Comparison of ENCODE assay signal across 9 cellular contexts in the genomic region with DNA sequence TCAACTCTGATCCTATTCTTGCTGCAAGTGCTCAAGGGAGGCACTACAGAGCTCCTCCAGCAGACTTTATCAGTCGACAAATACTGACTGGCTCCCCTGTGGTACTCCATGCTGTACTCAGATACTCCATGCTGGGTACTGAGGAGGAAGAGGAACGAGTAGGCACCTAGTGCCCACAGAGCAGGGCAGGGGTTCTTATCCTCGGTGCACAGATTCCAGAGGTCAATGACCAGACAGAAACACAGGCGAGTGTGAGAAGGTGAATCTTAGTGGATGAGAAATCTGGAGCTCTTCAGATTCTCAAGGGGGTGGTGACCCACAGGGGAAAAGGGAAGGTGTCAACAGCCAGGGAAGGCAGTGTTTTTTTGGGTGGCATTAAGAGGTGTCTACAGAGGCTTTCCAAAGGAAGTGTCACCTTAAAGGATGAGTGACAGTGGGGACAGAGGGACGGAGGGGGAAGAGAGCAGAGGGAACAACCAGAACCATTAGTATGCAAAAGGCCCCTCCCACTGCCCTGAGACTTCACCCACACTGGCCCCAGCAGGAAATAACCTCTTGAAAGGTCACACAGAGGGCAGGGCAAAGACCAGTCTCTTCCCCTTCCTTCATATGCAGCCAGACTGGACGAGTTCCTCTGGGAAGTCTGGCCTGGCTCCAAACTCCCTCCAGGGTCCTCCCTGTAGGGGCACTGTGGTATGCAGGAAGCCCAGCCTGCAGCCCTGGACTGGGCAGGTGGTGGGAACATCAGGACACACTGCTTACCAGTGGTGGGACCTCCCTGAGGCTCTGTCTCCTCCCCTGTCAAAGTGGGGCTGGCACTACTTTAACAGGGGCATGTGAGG. TPM values are rescaled to one million over a fixed set of nuclear protein-coding genes. Genes with fewer than 3 reads are reported as not detected.
DNase-seq lines count a peak whose midpoint lies in the region; ATAC-seq, FAIRE-seq and TF ChIP-seq lines count a peak whose summit lies in the region.
"Had no signal": no experiment of that assay in that cellular context is flagged by ENCODE, and none has a peak within 500 bp of the region (broad histone marks: within the 10 kb centered on the region; RNA-seq: fewer than 3 reads in every experiment).

No MANE protein-coding gene starts in this region.

- no peaks in the 10 kb centered on the region for H3K27me3 Mint-ChIP-seq in activated CD4-positive, alpha-beta memory T cell treated with anti-CD3 and anti-CD28 coated beads for 36 hours

- H3K4me3 ChIP-seq in HepG2 (replicated peaks in 1 of 3; ENCODE audit: insufficient read depth in 1 of 3, low read depth in 2 of 3, low read length in 3 of 3) (peak overlapping the region in 1 of 3 experiments; percentile 39; a peak in 1 of 6 replicates), PC-3 (ENCODE audit: low read length) (no peak overlapping the region)

- intact Hi-C loops in activated CD4-positive, alpha-beta memory T cell treated with anti-CD3 and anti-CD28 coated beads for 36 hours (cut with micrococcal nuclease), result loop anchor here (1.0 to 10.0 kb wide), 3 partner anchors 10 to 216 kb away; a partner anchor contains a TSS
- intact Hi-C loops in HepG2 (cut with micrococcal nuclease; ENCODE audit: unreplicated experiment), result no loop called here
- intact Hi-C loops in PC-3 (cut with micrococcal nuclease), result no loop called here

- in situ Hi-C loops in HepG2 (cut with HindIII; ENCODE audit: extremely low pct_ligation_motif_present, low pct_unique_long_range_greater_than_20kb), result no loop called here

- H3K4me1 ChIP-seq in HepG2 (ENCODE audit: insufficient read depth, low read length), result peaks cover 83% of the 10 kb centered on the region
- peaks cover 44% of the 10 kb centered on the region for H3K4me1 ChIP-seq in PC-3 (ENCODE audit: insufficient read depth, low read length)

- ATAC-seq in HG03039 (IDR thresholded peaks at IDR 0.05; ENCODE audit: unreplicated experiment) (peak; percentile 41), HepG2 (peak; percentile 61), PC-3 (no peak), HG03565 (IDR thresholded peaks at IDR 0.05; ENCODE audit: unreplicated experiment) (no peak)

- H3K27me3 ChIP-seq in HepG2 (ENCODE audit: control insufficient read depth in 1 of 2, insufficient read depth in 2 of 2, low read length in 2 of 2) (no peaks in the 10 kb centered on the region), PC-3 (ENCODE audit: low read length) (no peaks in the 10 kb centered on the region)

- H2AFZ ChIP-seq in HepG2 (ENCODE audit: low read length), result no peak overlapping the region
- no peak overlapping the region for H2AFZ ChIP-seq in PC-3 (ENCODE audit: low read length)

- peak overlapping the region; percentile 45 for H3K27ac ChIP-seq in HepG2 (ENCODE audit: extremely low read length, insufficient read depth, low read length)
- H3K27ac ChIP-seq in PC-3 (ENCODE audit: low read length), result no peak overlapping the region

- peak overlapping the region; percentile 28 for H3K4me3 Mint-ChIP-seq in activated CD4-positive, alpha-beta memory T cell treated with anti-CD3 and anti-CD28 coated beads for 36 hours

- H3K36me3 ChIP-seq in HepG2 (replicated peaks in 1 of 2; ENCODE audit: control insufficient read depth in 1 of 2, insufficient read depth in 2 of 2, low read length in 2 of 2), result peaks cover 0 to 8% of the 10 kb centered on the region in 2 experiments; a peak in 2 of 5 replicates
- peaks cover 19% of the 10 kb centered on the region for H3K36me3 ChIP-seq in PC-3 (ENCODE audit: low read depth, low read length)

- TF ChIP-seq EP300 in HepG2 (IDR thresholded peaks at IDR 0.05; ENCODE audit: low read depth in 2 of 2, low read length in 2 of 2) (peak in 1 of 2 experiments; percentile 77; a peak in 2 of 4 replicates), HepG2 (CRISPR knock-in tag; IDR thresholded peaks at IDR 0.05; ENCODE audit: borderline replicate concordance) (0 out of 2 replicates have a peak, but pooled peaks have one; percentile 21)

- BruUV-seq in HepG2 (replicated peaks; lab: Mats Ljungman, UMichigan) (no TSS peak), PC-3 (replicated peaks; lab: Mats Ljungman, UMichigan) (no TSS peak)

- H3K36me3 Mint-ChIP-seq in activated CD4-positive, alpha-beta memory T cell treated with anti-CD3 and anti-CD28 coated beads for 36 hours, result peaks cover 9% of the 10 kb centered on the region

- H3K9me2 ChIP-seq in PC-3 (replicated peaks; ENCODE audit: low read length), result no peaks in the 10 kb centered on the region

- peak overlapping the region; percentile 2; the same call in 1 of the 2 replicates for H3K9ac ChIP-seq in HepG2 (ENCODE audit: insufficient read depth, low read depth, low read length)
- no peak overlapping the region for H3K9ac ChIP-seq in PC-3 (ENCODE audit: low read length)

- no peak for TF ChIP-seq POLR2A in GM12891 (IDR thresholded peaks at IDR 0.05; ENCODE audit: low read depth, low read length)
- TF ChIP-seq POLR2A in HepG2 (IDR thresholded peaks at IDR 0.05; ENCODE audit: insufficient read depth in 1 of 2, low read depth in 2 of 2, low read length in 2 of 2), result no peak
- TF ChIP-seq POLR2A in H54 (IDR thresholded peaks at IDR 0.05; ENCODE audit: low read depth, low read length), result no peak

- no peak for TF ChIP-seq RAD21 in HepG2 (CRISPR knock-in tag; IDR thresholded peaks at IDR 0.05)

- H3K9me3 ChIP-seq in HepG2 (ENCODE audit: low read length) (no peaks in the 10 kb centered on the region), PC-3 (ENCODE audit: low read length) (no peaks in the 10 kb centered on the region)

- POLR2A ChIA-PET in activated CD4-positive, alpha-beta memory T cell treated with anti-CD3 and anti-CD28 coated beads for 36 hours (lab: Charles Lee), result interaction anchor here (1.4 to 3.1 kb wide), 5 partner anchors 7 to 36 kb away, joined by 3 to 29 read pairs (median 13); a partner anchor contains a TSS
- POLR2A ChIA-PET in HepG2 (lab: Yijun Ruan, JAX) (interaction anchor here (1.6 to 3.0 kb wide), 3 partner anchors 13 to 26 kb away, joined by 6 to 34 read pairs (median 14); a partner anchor contains a TSS), PC-3 (lab: Charles Lee; ENCODE audit: unreplicated experiment) (no interaction called here)

- peak; percentile 55 for FAIRE-seq in GM12891 (lab: Jason Lieb, UNC)
- FAIRE-seq in HepG2 (lab: Jason Lieb, UNC), result peak; percentile 89
- FAIRE-seq in H54 (lab: Jason Lieb, UNC), result no peak
- FAIRE-seq: endometrium had no signal

- CTCF ChIA-PET in activated CD4-positive, alpha-beta memory T cell treated with anti-CD3 and anti-CD28 coated beads for 36 hours (lab: Charles Lee), result interaction anchor here (1.1 to 2.7 kb wide), 2 partner anchors 10 to 31 kb away, joined by 3 to 9 read pairs; a partner anchor contains a TSS
- CTCF ChIA-PET in HepG2 (lab: Yijun Ruan, JAX; ENCODE audit: low intra/inter-chr PET ratio, low total read pairs) (no interaction called here), PC-3 (lab: Charles Lee) (no interaction called here)

- DNase-seq in GM12891 (ENCODE audit: insufficient read length, low spot score), result no peak
- peak; percentile 44 for DNase-seq in activated CD4-positive, alpha-beta memory T cell treated with anti-CD3 and anti-CD28 coated beads for 36 hours
- peak; percentile 72 for DNase-seq in HepG2 (ENCODE audit: low spot score)
- no peak for DNase-seq in PC-3
- no peak for DNase-seq in effector CD8-positive, alpha-beta T cell (lab: John Stamatoyannopoulos, UW)
- DNase-seq in H54 (ENCODE audit: insufficient read length, low spot score), result no peak

- H4K20me1 ChIP-seq in HepG2 (ENCODE audit: insufficient read depth, low read length) (peaks cover 58% of the 10 kb centered on the region), PC-3 (ENCODE audit: low read length) (peaks cover 89% of the 10 kb centered on the region)

- H3K4me2 ChIP-seq in HepG2 (ENCODE audit: low read depth, low read length) (peak overlapping the region; percentile 57), PC-3 (ENCODE audit: low read length) (no peak overlapping the region)

- TF ChIP-seq CTCF in HepG2 (CRISPR knock-in tag; IDR thresholded peaks at IDR 0.05) (peak; percentile 59), PC-3 (conservative IDR thresholded peaks at IDR 0.05; ENCODE audit: low read depth, low read length) (no peak)

- H3K79me2 ChIP-seq in HepG2 (ENCODE audit: insufficient read depth, low read length) (peaks cover 89% of the 10 kb centered on the region), PC-3 (ENCODE audit: low read length) (peaks cover 98% of the 10 kb centered on the region)

- WGBS in HepG2 (ENCODE audit: low lambda C conversion rate), result 19% methylated on average over 5 of the region's 6 CpGs

- H3K9me3 Mint-ChIP-seq in activated CD4-positive, alpha-beta memory T cell treated with anti-CD3 and anti-CD28 coated beads for 36 hours, result no peaks in the 10 kb centered on the region

- peaks cover 83% of the 10 kb centered on the region for H3K4me1 Mint-ChIP-seq in activated CD4-positive, alpha-beta memory T cell treated with anti-CD3 and anti-CD28 coated beads for 36 hours (ENCODE audit: low read depth)

- peak overlapping the region; percentile 95 for H3K27ac Mint-ChIP-seq in activated CD4-positive, alpha-beta memory T cell treated with anti-CD3 and anti-CD28 coated beads for 36 hours

- no peaks in the 10 kb centered on the region for H3F3A ChIP-seq in PC-3 (ENCODE audit: low read length, unreplicated experiment)

RNA-seq across cellular contexts. Expression of a gene that starts 27.5 kb away (rescaled TPM):
- polyA plus RNA-seq in GM12891 (2012; ENCODE audit: low read depth, missing spikeins), result 55.8 TPM
- 10 to 100 TPM; 44.3 to 49.9 TPM for total RNA-seq in activated CD4-positive, alpha-beta memory T cell treated with anti-CD3 and anti-CD28 coated beads for 36 hours
- total RNA-seq in HepG2 (2016; rRNA removed; fragmentation: Illumina TruSeq; extraction: Trizol), result 49.5 and 55.2 TPM in 2 replicates
- 28.7 and 32.4 TPM in 2 replicates for total RNA-seq in HepG2 (2016; cell fraction: cytosol; rRNA removed; fragmentation: Illumina TruSeq; extraction: Trizol; ENCODE audit: low read depth)
- total RNA-seq in HepG2 (2016; cell fraction: insoluble cytoplasmic fraction; rRNA removed; fragmentation: Illumina TruSeq; extraction: Trizol), result 52.2 and 56.9 TPM in 2 replicates
- 27.1 and 29.7 TPM in 2 replicates for total RNA-seq in HepG2 (2016; cell fraction: membrane; rRNA removed; fragmentation: Illumina TruSeq; extraction: Trizol)
- 28.6 and 32.0 TPM in 2 replicates for total RNA-seq in HepG2 (2016; cell fraction: nucleus; rRNA removed; fragmentation: Illumina TruSeq; extraction: Trizol)
- 28.9 and 30.1 TPM in 2 replicates for polyA plus RNA-seq in HepG2 (2011; rRNA removed)
- 32.7 and 35.6 TPM in 2 replicates for polyA plus RNA-seq in HepG2 (2011; cell fraction: cytosol; rRNA removed)
- 40.0 and 40.6 TPM in 2 replicates for polyA plus RNA-seq in HepG2 (2011; cell fraction: nucleus; rRNA removed)
- 26.3 and 31.7 TPM in 2 replicates for polyA plus RNA-seq in HepG2 (2012)
- 14.7 and 15.4 TPM in 2 replicates for polyA plus RNA-seq in HepG2 (2016; cell fraction: cytosol; fragmentation: Illumina TruSeq; extraction: Trizol; ENCODE audit: low read depth)
- polyA plus RNA-seq in HepG2 (2016; cell fraction: insoluble cytoplasmic fraction; fragmentation: Illumina TruSeq; extraction: Trizol; ENCODE audit: low read depth), result 73.4 and 79.9 TPM in 2 replicates
- 18.7 and 18.8 TPM in 2 replicates for polyA plus RNA-seq in HepG2 (2016; cell fraction: membrane; fragmentation: Illumina TruSeq; extraction: Trizol; ENCODE audit: low read depth)
- 55.2 TPM in 2 replicates for polyA plus RNA-seq in HepG2 (2016; cell fraction: nucleus; fragmentation: Illumina TruSeq; extraction: Trizol; ENCODE audit: insufficient read depth, low read depth)
- polyA minus RNA-seq in HepG2 (2011; rRNA and poly(A)+ RNA removed; ENCODE audit: low replicate concordance), result 53.2 and 59.2 TPM in 2 replicates
- polyA minus RNA-seq in HepG2 (2011; cell fraction: cytosol; rRNA and poly(A)+ RNA removed), result 9.3 and 12.2 TPM in 2 replicates
- 41.3 and 55.9 TPM in 2 replicates for polyA minus RNA-seq in HepG2 (2011; cell fraction: nucleus; rRNA and poly(A)+ RNA removed)
- total RNA-seq in PC-3 (2014; rRNA removed), result 44.2 and 67.8 TPM in 2 replicates

RNA-seq across cellular contexts. Expression of a gene that starts 30.4 kb away (rescaled TPM):
- polyA plus RNA-seq in GM12891 (2012; ENCODE audit: low read depth, missing spikeins), result 53.4 TPM
- 100 to 1,000 TPM; 114 to 117 TPM for total RNA-seq in activated CD4-positive, alpha-beta memory T cell treated with anti-CD3 and anti-CD28 coated beads for 36 hours
- total RNA-seq in HepG2 (2016; rRNA removed; fragmentation: Illumina TruSeq; extraction: Trizol) (6.0 and 9.7 TPM in 2 replicates), PC-3 (2014; rRNA removed) (50.7 and 77.2 TPM in 2 replicates)
- total RNA-seq in HepG2 (2016; cell fraction: cytosol; rRNA removed; fragmentation: Illumina TruSeq; extraction: Trizol; ENCODE audit: low read depth), result 1.8 and 2.7 TPM in 2 replicates
- 6.0 and 8.3 TPM in 2 replicates for total RNA-seq in HepG2 (2016; cell fraction: insoluble cytoplasmic fraction; rRNA removed; fragmentation: Illumina TruSeq; extraction: Trizol)
- 4.1 and 4.3 TPM in 2 replicates for total RNA-seq in HepG2 (2016; cell fraction: membrane; rRNA removed; fragmentation: Illumina TruSeq; extraction: Trizol)
- 14.8 and 19.9 TPM in 2 replicates for total RNA-seq in HepG2 (2016; cell fraction: nucleus; rRNA removed; fragmentation: Illumina TruSeq; extraction: Trizol)
- polyA plus RNA-seq in HepG2 (2011; rRNA removed), result 12.4 and 15.8 TPM in 2 replicates
- polyA plus RNA-seq in HepG2 (2011; cell fraction: cytosol; rRNA removed), result 3.6 and 4.9 TPM in 2 replicates
- polyA plus RNA-seq in HepG2 (2011; cell fraction: nucleus; rRNA removed), result 222 and 246 TPM in 2 replicates
- 7.9 and 16.7 TPM in 2 replicates for polyA plus RNA-seq in HepG2 (2012)
- 0.67 and 0.80 TPM in 2 replicates for polyA plus RNA-seq in HepG2 (2016; cell fraction: cytosol; fragmentation: Illumina TruSeq; extraction: Trizol; ENCODE audit: low read depth)
- 6.4 and 7.7 TPM in 2 replicates for polyA plus RNA-seq in HepG2 (2016; cell fraction: insoluble cytoplasmic fraction; fragmentation: Illumina TruSeq; extraction: Trizol; ENCODE audit: low read depth)
- 1.5 and 1.8 TPM in 2 replicates for polyA plus RNA-seq in HepG2 (2016; cell fraction: membrane; fragmentation: Illumina TruSeq; extraction: Trizol; ENCODE audit: low read depth)
- polyA plus RNA-seq in HepG2 (2016; cell fraction: nucleus; fragmentation: Illumina TruSeq; extraction: Trizol; ENCODE audit: insufficient read depth, low read depth), result 69.9 and 76.5 TPM in 2 replicates
- polyA minus RNA-seq in HepG2 (2011; rRNA and poly(A)+ RNA removed; ENCODE audit: low replicate concordance), result 8.9 and 19.6 TPM in 2 replicates
- polyA minus RNA-seq in HepG2 (2011; cell fraction: cytosol; rRNA and poly(A)+ RNA removed), result 2.9 and 3.9 TPM in 2 replicates
- polyA minus RNA-seq in HepG2 (2011; cell fraction: nucleus; rRNA and poly(A)+ RNA removed), result 18.7 and 21.3 TPM in 2 replicates

Comparison
In these comparisons a context has a peak if more than half of its experiments do, and no peak if none do; other contexts are left out.
1. DNase-seq: peak in activated CD4-positive, alpha-beta memory T cell treated with anti-CD3 and anti-CD28 coated beads for 36 hours (single experiment) and HepG2 (single experiment); none in GM12891 (single experiment), PC-3 (single experiment), effector CD8-positive, alpha-beta T cell (single experiment) and H54 (single experiment).
2. ATAC-seq: peak in HG03039 (single experiment) and HepG2 (single experiment); none in PC-3 (single experiment) and HG03565 (single experiment).